8 cellular contexts compared by ENCODE assay signal in the genomic region with DNA sequence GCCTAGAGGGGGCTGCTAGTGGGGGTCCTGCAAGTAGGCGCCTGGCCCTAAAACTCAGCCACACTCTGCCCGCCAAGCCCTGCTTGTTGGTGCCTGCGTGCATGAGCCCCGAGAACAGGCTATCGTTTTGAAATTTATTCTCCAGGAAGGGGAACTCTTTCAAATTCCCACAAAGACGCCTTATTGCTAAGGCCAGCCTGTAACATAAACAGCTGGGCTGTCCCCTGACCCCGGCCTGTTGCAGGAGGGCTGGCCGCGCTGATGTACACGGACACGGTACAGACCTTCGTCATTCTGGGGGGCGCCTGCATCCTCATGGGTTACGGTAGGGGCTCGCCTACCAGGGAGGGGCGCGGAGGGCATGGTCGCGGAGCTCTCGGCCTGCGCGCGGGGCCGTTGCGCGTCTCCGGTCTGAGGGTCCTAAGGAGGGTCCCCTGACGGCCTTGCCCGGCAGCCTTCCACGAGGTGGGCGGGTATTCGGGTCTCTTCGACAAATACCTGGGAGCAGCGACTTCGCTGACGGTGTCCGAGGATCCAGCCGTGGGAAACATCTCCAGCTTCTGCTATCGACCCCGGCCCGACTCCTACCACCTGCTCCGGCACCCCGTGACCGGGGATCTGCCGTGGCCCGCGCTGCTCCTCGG. TPM values are rescaled to one million over a fixed set of nuclear protein-coding genes. Genes with fewer than 3 reads are reported as not detected.
DNase-seq lines count a peak whose midpoint lies in the region; ATAC-seq and TF ChIP-seq lines count a peak whose summit lies in the region.

No MANE protein-coding gene starts in this region.

- H3K9me3 ChIP-seq in CD4-positive, alpha-beta memory T cell (ENCODE audit: control insufficient read depth in 1 of 2, low read length in 2 of 2) = no peaks in the 10 kb centered on the region
- H3K9me3 ChIP-seq in MM.1S (replicated peaks; ENCODE audit: insufficient read depth, low read length) (no peaks in the 10 kb centered on the region), esophagus muscularis mucosa (no peaks in the 10 kb centered on the region)

- TF ChIP-seq CTCF in MM.1S (IDR thresholded peaks at IDR 0.05; ENCODE audit: low read length) (no peak), esophagus muscularis mucosa (IDR thresholded peaks at IDR 0.05) (no peak), osteocyte (IDR thresholded peaks at IDR 0.05) (no peak)

- H3K27ac ChIP-seq in CD4-positive, alpha-beta memory T cell (ENCODE audit: low read depth, low read length) = peak overlapping the region; percentile 39
- H3K27ac ChIP-seq in MM.1S (ENCODE audit: low read length) (no peak overlapping the region), esophagus muscularis mucosa (replicated peaks in 1 of 4) (no peak overlapping the region)

- no peak for TF ChIP-seq EP300 in esophagus muscularis mucosa (IDR thresholded peaks at IDR 0.05)

- no peaks in the 10 kb centered on the region for H3K9me2 ChIP-seq in MM.1S (replicated peaks; ENCODE audit: insufficient read depth, low read length)

- no peaks in the 10 kb centered on the region for H3K9me3 Mint-ChIP-seq in CD4-positive, alpha-beta memory T cell
- no peaks in the 10 kb centered on the region for H3K9me3 Mint-ChIP-seq in osteocyte (ENCODE audit: unreplicated experiment)

- 22% methylated on average over 14 of the region's 48 CpGs for WGBS in esophagus muscularis mucosa

- ATAC-seq in GM21367 (IDR thresholded peaks at IDR 0.05; ENCODE audit: unreplicated experiment) = no peak

- CTCF ChIA-PET in CD4-positive, alpha-beta memory T cell (lab: Charles Lee; ENCODE audit: partially characterized antibody) = interaction anchor here (0.9 to 6.9 kb wide), 5 partner anchors 9 to 208 kb away, joined by 3 to 34 read pairs (median 4); partner anchors contain the start of gene ARMC5

- POLR2A ChIA-PET in CD4-positive, alpha-beta memory T cell (lab: Charles Lee; ENCODE audit: partially characterized antibody) = interaction anchor here (0.6 to 7.6 kb wide), 11 partner anchors 10 to 414 kb away, joined by 3 to 75 read pairs (median 4); partner anchors contain the start of genes ARMC5, RUSF1 and ZNF668

- peak overlapping the region; percentile 77 for H2AFZ ChIP-seq in MM.1S (ENCODE audit: low read length)

- H3K4me2 ChIP-seq in MM.1S (ENCODE audit: low read depth, low read length) = peak overlapping the region; percentile 80

- peak overlapping the region; percentile 89 to 95 (median 92) for H3K4me3 Mint-ChIP-seq in CD4-positive, alpha-beta memory T cell
- peak overlapping the region; percentile 74 for H3K4me3 Mint-ChIP-seq in osteocyte (ENCODE audit: unreplicated experiment)

- no peaks in the 10 kb centered on the region for H3K27me3 ChIP-seq in CD4-positive, alpha-beta memory T cell (ENCODE audit: insufficient read depth, low read length)
- H3K27me3 ChIP-seq in MM.1S (replicated peaks; ENCODE audit: insufficient read depth, low read length) (0 out of 2 replicates have a peak, but pooled peaks cover 9% of the 10 kb centered on the region), esophagus muscularis mucosa (peaks cover 0 to 43% (median 9%) of the 10 kb centered on the region in 4 donors)

- no peak for TF ChIP-seq POLR2A in esophagus muscularis mucosa (IDR thresholded peaks at IDR 0.05; ENCODE audit: low read depth)

- peaks cover 0 to 14% of the 10 kb centered on the region in 2 donors for H3K36me3 Mint-ChIP-seq in CD4-positive, alpha-beta memory T cell
- H3K36me3 Mint-ChIP-seq in osteocyte (ENCODE audit: unreplicated experiment) = peaks cover 11% of the 10 kb centered on the region

- H3K27ac Mint-ChIP-seq in CD4-positive, alpha-beta memory T cell = peak overlapping the region; percentile 71 to 94 (median 92)
- no peak overlapping the region for H3K27ac Mint-ChIP-seq in osteocyte (ENCODE audit: unreplicated experiment)

- intact Hi-C loops in CD4-positive, alpha-beta memory T cell (cut with micrococcal nuclease) = loop anchor here (1.0 kb wide), 3 partner anchors 11 to 28 kb away; partner anchors contain the start of genes ARMC5 and RUSF1
- intact Hi-C loops in esophagus muscularis mucosa (cut with DNase I) = no loop called here

- peak overlapping the region; percentile 9; the same call in 1 of the 2 replicates for H3K9ac ChIP-seq in MM.1S (ENCODE audit: low read length)

- no peaks in the 10 kb centered on the region for H3K36me3 ChIP-seq in CD4-positive, alpha-beta memory T cell (ENCODE audit: insufficient read depth, low read length)
- H3K36me3 ChIP-seq in MM.1S (replicated peaks; ENCODE audit: insufficient read depth, low read length) (no peaks in the 10 kb centered on the region), esophagus muscularis mucosa (peaks cover 9 to 28% (median 23%) of the 10 kb centered on the region in 4 donors)

- H3K4me3 ChIP-seq in CD4-positive, alpha-beta memory T cell (ENCODE audit: low read length in 2 of 2) = peak overlapping the region; percentile 61 to 77
- peak overlapping the region; percentile 66 for H3K4me3 ChIP-seq in MM.1S (ENCODE audit: low read length)
- H3K4me3 ChIP-seq in esophagus muscularis mucosa = peak overlapping the region; percentile 50 to 69 (median 55)

- H3F3A ChIP-seq in MM.1S (ENCODE audit: insufficient read depth, low read length) = no peaks in the 10 kb centered on the region

- H3K4me1 Mint-ChIP-seq in CD4-positive, alpha-beta memory T cell = peaks cover 2 to 33% (median 16%) of the 10 kb centered on the region in 4 donors
- H3K4me1 Mint-ChIP-seq in osteocyte (ENCODE audit: unreplicated experiment) = peaks cover 11% of the 10 kb centered on the region

- H4K20me1 ChIP-seq in MM.1S (ENCODE audit: insufficient read depth, low read length) = no peaks in the 10 kb centered on the region

- H3K27me3 Mint-ChIP-seq in CD4-positive, alpha-beta memory T cell = no peaks in the 10 kb centered on the region
- peaks cover 3% of the 10 kb centered on the region for H3K27me3 Mint-ChIP-seq in osteocyte (ENCODE audit: unreplicated experiment)

- H3K79me2 ChIP-seq in MM.1S (ENCODE audit: low read length) = no peaks in the 10 kb centered on the region

- H3K4me1 ChIP-seq in CD4-positive, alpha-beta memory T cell (ENCODE audit: insufficient read depth, low read length) = peaks cover 13% of the 10 kb centered on the region
- H3K4me1 ChIP-seq in MM.1S (ENCODE audit: low read length) (no peaks in the 10 kb centered on the region), esophagus muscularis mucosa (peaks cover 17 to 25% (median 23%) of the 10 kb centered on the region in 4 donors)

- DNase-seq in CD4-positive, alpha-beta memory T cell = peak in 1 of 5 donors; percentile 42
- DNase-seq in MM.1S (no peak), esophagus muscularis mucosa (ENCODE audit: extremely low spot score) (no peak), osteocyte (ENCODE audit: extremely low spot score, unreplicated experiment) (no peak), HT-29 (ENCODE audit: low spot score) (no peak), HUDEP-2 (lab: John Stamatoyannopoulos, UW; ENCODE audit: unreplicated experiment in 76 of 76) (no peak)
- no peak for DNase-seq in activated effector memory CD4-positive, alpha-beta T cell treated with anti-CD3 and anti-CD28 coated beads, Interleukin-2, amount 50 U/mL, for 16 hours

RNA-seq across cellular contexts. Expression of gene SLC5A2, which starts 4.3 kb away (rescaled TPM):
- 1 to 10 TPM; 2.8 to 4.5 TPM for total RNA-seq in CD4-positive, alpha-beta memory T cell
- polyA plus RNA-seq in CD4-positive, alpha-beta memory T cell = 1 to 10 TPM in 1 of 2 donors, under 1 TPM in 1; 0.12 to 2.8 TPM
- total RNA-seq in esophagus muscularis mucosa = under 1 TPM in 3 of 4 donors, not detected in 1; 0.13 to 0.66 (median 0.34) TPM
- total RNA-seq in osteocyte = not detected in 2 replicates
- total RNA-seq in HT-29 (2014; rRNA removed; shearing (Covaris generic)) = 0.29 and 0.86 TPM in 2 replicates

RNA-seq across cellular contexts. Expression of gene TGFB1I1, which starts 15.2 kb away (rescaled TPM):
- under 1 TPM; 0.42 to 0.49 TPM for total RNA-seq in CD4-positive, alpha-beta memory T cell
- polyA plus RNA-seq in CD4-positive, alpha-beta memory T cell = under 1 TPM in 1 of 2 donors, not detected in 1; 0.57 TPM
- total RNA-seq in esophagus muscularis mucosa (100 to 1,000 TPM; 255 to 471 (median 274) TPM), osteocyte (112 and 120 TPM in 2 replicates)
- total RNA-seq in HT-29 (2014; rRNA removed; shearing (Covaris generic)) = 0.43 and 1.1 TPM in 2 replicates

RNA-seq across cellular contexts. Expression of gene RUSF1, which starts 21.0 kb away (rescaled TPM):
- 100 to 1,000 TPM; 101 to 110 TPM for total RNA-seq in CD4-positive, alpha-beta memory T cell
- 10 to 100 TPM; 16.3 to 21.9 TPM for polyA plus RNA-seq in CD4-positive, alpha-beta memory T cell
- 10 to 100 TPM; 32.4 to 51.3 (median 43.6) TPM for total RNA-seq in esophagus muscularis mucosa
- 72.5 and 76.8 TPM in 2 replicates for total RNA-seq in osteocyte
- total RNA-seq in HT-29 (2014; rRNA removed; shearing (Covaris generic)) = 43.7 and 53.3 TPM in 2 replicates

RNA-seq across cellular contexts. Expression of gene ARMC5, which starts 27.9 kb away (rescaled TPM):
- total RNA-seq in CD4-positive, alpha-beta memory T cell = 1 to 10 TPM; 6.5 to 7.0 TPM
- 1 to 10 TPM; 4.3 to 6.1 TPM for polyA plus RNA-seq in CD4-positive, alpha-beta memory T cell
- total RNA-seq in esophagus muscularis mucosa (10 to 100 TPM in 2 of 4 donors, 1 to 10 TPM in 2; 5.4 to 13.4 (median 9.9) TPM), osteocyte (12.3 and 12.8 TPM in 2 replicates)
- 31.0 and 33.1 TPM in 2 replicates for total RNA-seq in HT-29 (2014; rRNA removed; shearing (Covaris generic))

RNA-seq across cellular contexts. Expression of gene AHSP, which starts 40.5 kb away (rescaled TPM):
- total RNA-seq in CD4-positive, alpha-beta memory T cell = not detected
- polyA plus RNA-seq in CD4-positive, alpha-beta memory T cell = not detected
- total RNA-seq in esophagus muscularis mucosa (1 to 10 TPM in 1 of 4 donors, not detected in 3; 1.2 TPM), osteocyte (not detected in 2 replicates)
- total RNA-seq in HT-29 (2014; rRNA removed; shearing (Covaris generic)) = not detected in 2 replicates

Comparison
In these comparisons a context has a peak if more than half of its experiments do, and no peak if none do; other contexts are left out.
1. RNA of gene TGFB1I1, which starts 15.2 kb away (total RNA-seq): 255 to 471 TPM in esophagus muscularis mucosa and 112 to 120 TPM in osteocyte; 0.42 to 0.49 TPM in CD4-positive, alpha-beta memory T cell and 0.43 to 1.1 TPM in HT-29; every median in the first group is over 10 times any median in the second.
2. Peak in every context shown above with its lines, with median percentiles within 50 percentile points of each other: H3K4me3 ChIP-seq.